In the genomic region with DNA sequence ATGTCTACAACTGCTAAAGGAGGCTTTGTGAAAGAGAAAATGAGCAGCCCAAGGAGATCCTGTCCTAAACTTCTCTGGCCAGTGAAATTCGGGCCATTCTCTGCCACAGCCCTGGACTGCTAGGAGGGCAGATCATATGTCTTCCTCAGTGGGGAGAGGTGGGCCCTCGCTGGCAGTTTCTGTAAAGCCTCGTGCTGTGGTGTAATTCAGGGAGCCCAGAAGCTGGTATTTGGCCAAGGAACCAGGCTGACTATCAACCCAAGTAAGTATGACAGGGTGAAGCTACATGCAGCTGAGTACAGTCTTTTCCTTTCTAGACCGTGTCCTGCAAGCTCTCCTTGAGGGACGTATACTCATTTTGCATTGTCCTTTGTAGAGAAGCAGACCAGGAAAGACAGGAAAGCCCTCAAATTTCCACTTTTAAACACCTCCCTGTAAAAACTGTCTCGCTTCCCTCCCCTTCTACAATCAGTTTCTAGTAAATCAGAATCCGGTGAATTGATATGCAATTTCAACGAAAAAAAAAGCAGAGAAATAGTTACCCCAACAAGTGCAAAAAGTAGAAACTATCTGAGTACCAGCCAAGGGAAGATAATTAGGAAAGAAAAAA, we compare ENCODE assay signal across 2 cellular contexts.
A peak's percentile ranks its signal among the peaks of the same experiment; 100 is the strongest.
TF ChIP-seq lines count a peak whose summit lies in the region.

No MANE protein-coding gene starts in this region.

TF ChIP-seq in GM23338, 12 proteins besides CTCF, POLR2A, EP300 and RAD21 (continued from another document and continues in another):
- TF ChIP-seq, protein P1, sequence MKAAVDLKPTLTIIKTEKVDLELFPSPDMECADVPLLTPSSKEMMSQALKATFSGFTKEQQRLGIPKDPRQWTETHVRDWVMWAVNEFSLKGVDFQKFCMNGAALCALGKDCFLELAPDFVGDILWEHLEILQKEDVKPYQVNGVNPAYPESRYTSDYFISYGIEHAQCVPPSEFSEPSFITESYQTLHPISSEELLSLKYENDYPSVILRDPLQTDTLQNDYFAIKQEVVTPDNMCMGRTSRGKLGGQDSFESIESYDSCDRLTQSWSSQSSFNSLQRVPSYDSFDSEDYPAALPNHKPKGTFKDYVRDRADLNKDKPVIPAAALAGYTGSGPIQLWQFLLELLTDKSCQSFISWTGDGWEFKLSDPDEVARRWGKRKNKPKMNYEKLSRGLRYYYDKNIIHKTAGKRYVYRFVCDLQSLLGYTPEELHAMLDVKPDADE (IDR thresholded peaks at IDR 0.05): no peak
- TF ChIP-seq, protein P2, sequence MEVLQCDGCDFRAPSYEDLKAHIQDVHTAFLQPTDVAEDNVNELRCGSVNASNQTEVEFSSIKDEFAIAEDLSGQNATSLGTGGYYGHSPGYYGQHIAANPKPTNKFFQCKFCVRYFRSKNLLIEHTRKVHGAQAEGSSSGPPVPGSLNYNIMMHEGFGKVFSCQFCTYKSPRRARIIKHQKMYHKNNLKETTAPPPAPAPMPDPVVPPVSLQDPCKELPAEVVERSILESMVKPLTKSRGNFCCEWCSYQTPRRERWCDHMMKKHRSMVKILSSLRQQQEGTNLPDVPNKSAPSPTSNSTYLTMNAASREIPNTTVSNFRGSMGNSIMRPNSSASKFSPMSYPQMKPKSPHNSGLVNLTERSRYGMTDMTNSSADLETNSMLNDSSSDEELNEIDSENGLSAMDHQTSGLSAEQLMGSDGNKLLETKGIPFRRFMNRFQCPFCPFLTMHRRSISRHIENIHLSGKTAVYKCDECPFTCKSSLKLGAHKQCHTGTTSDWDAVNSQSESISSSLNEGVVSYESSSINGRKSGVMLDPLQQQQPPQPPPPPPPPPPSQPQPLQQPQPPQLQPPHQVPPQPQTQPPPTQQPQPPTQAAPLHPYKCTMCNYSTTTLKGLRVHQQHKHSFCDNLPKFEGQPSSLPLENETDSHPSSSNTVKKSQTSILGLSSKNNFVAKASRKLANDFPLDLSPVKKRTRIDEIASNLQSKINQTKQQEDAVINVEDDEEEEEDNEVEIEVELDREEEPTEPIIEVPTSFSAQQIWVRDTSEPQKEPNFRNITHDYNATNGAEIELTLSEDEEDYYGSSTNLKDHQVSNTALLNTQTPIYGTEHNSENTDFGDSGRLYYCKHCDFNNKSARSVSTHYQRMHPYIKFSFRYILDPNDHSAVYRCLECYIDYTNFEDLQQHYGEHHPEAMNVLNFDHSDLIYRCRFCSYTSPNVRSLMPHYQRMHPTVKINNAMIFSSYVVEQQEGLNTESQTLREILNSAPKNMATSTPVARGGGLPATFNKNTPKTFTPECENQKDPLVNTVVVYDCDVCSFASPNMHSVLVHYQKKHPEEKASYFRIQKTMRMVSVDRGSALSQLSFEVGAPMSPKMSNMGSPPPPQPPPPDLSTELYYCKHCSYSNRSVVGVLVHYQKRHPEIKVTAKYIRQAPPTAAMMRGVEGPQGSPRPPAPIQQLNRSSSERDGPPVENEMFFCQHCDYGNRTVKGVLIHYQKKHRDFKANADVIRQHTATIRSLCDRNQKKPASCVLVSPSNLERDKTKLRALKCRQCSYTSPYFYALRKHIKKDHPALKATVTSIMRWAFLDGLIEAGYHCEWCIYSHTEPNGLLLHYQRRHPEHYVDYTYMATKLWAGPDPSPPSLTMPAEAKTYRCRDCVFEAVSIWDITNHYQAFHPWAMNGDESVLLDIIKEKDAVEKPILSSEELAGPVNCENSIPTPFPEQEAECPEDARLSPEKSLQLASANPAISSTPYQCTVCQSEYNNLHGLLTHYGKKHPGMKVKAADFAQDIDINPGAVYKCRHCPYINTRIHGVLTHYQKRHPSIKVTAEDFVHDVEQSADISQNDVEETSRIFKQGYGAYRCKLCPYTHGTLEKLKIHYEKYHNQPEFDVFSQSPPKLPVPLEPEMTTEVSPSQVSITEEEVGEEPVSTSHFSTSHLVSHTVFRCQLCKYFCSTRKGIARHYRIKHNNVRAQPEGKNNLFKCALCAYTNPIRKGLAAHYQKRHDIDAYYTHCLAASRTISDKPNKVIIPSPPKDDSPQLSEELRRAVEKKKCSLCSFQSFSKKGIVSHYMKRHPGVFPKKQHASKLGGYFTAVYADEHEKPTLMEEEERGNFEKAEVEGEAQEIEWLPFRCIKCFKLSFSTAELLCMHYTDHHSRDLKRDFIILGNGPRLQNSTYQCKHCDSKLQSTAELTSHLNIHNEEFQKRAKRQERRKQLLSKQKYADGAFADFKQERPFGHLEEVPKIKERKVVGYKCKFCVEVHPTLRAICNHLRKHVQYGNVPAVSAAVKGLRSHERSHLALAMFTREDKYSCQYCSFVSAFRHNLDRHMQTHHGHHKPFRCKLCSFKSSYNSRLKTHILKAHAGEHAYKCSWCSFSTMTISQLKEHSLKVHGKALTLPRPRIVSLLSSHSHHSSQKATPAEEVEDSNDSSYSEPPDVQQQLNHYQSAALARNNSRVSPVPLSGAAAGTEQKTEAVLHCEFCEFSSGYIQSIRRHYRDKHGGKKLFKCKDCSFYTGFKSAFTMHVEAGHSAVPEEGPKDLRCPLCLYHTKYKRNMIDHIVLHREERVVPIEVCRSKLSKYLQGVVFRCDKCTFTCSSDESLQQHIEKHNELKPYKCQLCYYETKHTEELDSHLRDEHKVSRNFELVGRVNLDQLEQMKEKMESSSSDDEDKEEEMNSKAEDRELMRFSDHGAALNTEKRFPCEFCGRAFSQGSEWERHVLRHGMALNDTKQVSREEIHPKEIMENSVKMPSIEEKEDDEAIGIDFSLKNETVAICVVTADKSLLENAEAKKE (CRISPR knock-in tag; IDR thresholded peaks at IDR 0.05): no peak
- no peak for TF ChIP-seq STAT1 (IDR thresholded peaks at IDR 0.05; ENCODE audit: unreplicated experiment)
- no peak for TF ChIP-seq NANOG (IDR thresholded peaks at IDR 0.05; ENCODE audit: borderline replicate concordance)
- no peak for TF ChIP-seq JUNB (IDR thresholded peaks at IDR 0.05; ENCODE audit: unreplicated experiment)
- TF ChIP-seq ZNF331 (CRISPR knock-in tag; IDR thresholded peaks at IDR 0.05; ENCODE audit: low read depth): no peak
- TF ChIP-seq EZH2phosphoT487 (IDR thresholded peaks at IDR 0.05; ENCODE audit: unreplicated experiment): no peak
- TF ChIP-seq ZNF114 (CRISPR knock-in tag; IDR thresholded peaks at IDR 0.05): no peak
- TF ChIP-seq, protein P3, sequence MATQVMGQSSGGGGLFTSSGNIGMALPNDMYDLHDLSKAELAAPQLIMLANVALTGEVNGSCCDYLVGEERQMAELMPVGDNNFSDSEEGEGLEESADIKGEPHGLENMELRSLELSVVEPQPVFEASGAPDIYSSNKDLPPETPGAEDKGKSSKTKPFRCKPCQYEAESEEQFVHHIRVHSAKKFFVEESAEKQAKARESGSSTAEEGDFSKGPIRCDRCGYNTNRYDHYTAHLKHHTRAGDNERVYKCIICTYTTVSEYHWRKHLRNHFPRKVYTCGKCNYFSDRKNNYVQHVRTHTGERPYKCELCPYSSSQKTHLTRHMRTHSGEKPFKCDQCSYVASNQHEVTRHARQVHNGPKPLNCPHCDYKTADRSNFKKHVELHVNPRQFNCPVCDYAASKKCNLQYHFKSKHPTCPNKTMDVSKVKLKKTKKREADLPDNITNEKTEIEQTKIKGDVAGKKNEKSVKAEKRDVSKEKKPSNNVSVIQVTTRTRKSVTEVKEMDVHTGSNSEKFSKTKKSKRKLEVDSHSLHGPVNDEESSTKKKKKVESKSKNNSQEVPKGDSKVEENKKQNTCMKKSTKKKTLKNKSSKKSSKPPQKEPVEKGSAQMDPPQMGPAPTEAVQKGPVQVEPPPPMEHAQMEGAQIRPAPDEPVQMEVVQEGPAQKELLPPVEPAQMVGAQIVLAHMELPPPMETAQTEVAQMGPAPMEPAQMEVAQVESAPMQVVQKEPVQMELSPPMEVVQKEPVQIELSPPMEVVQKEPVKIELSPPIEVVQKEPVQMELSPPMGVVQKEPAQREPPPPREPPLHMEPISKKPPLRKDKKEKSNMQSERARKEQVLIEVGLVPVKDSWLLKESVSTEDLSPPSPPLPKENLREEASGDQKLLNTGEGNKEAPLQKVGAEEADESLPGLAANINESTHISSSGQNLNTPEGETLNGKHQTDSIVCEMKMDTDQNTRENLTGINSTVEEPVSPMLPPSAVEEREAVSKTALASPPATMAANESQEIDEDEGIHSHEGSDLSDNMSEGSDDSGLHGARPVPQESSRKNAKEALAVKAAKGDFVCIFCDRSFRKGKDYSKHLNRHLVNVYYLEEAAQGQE (IDR thresholded peaks at IDR 0.05; ENCODE audit: unreplicated experiment): no peak

TF ChIP-seq in GM12878, 131 proteins besides CTCF, POLR2A, EP300 and RAD21 (continues in another document):
- TF ChIP-seq, protein P4, sequence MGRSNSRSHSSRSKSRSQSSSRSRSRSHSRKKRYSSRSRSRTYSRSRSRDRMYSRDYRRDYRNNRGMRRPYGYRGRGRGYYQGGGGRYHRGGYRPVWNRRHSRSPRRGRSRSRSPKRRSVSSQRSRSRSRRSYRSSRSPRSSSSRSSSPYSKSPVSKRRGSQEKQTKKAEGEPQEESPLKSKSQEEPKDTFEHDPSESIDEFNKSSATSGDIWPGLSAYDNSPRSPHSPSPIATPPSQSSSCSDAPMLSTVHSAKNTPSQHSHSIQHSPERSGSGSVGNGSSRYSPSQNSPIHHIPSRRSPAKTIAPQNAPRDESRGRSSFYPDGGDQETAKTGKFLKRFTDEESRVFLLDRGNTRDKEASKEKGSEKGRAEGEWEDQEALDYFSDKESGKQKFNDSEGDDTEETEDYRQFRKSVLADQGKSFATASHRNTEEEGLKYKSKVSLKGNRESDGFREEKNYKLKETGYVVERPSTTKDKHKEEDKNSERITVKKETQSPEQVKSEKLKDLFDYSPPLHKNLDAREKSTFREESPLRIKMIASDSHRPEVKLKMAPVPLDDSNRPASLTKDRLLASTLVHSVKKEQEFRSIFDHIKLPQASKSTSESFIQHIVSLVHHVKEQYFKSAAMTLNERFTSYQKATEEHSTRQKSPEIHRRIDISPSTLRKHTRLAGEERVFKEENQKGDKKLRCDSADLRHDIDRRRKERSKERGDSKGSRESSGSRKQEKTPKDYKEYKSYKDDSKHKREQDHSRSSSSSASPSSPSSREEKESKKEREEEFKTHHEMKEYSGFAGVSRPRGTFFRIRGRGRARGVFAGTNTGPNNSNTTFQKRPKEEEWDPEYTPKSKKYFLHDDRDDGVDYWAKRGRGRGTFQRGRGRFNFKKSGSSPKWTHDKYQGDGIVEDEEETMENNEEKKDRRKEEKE (IDR thresholded peaks at IDR 0.05): no peak
- TF ChIP-seq, protein P3 (IDR thresholded peaks at IDR 0.05; ENCODE audit: low read depth, low read length): no peak
- TF ChIP-seq IKZF2 (IDR thresholded peaks at IDR 0.05): no peak
- TF ChIP-seq NR2C1 (IDR thresholded peaks at IDR 0.05): no peak
- no peak for TF ChIP-seq YBX1 (IDR thresholded peaks at IDR 0.05)
- no peak for TF ChIP-seq TCF12 (IDR thresholded peaks at IDR 0.05; ENCODE audit: low read depth, low read length)
- TF ChIP-seq SPI1 (IDR thresholded peaks at IDR 0.05; ENCODE audit: borderline replicate concordance, insufficient read depth, low read depth, low read length): no peak
- no peak for TF ChIP-seq RB1 (IDR thresholded peaks at IDR 0.05; ENCODE audit: borderline replicate concordance)
- no peak for TF ChIP-seq TCF3 (IDR thresholded peaks at IDR 0.05; ENCODE audit: borderline replicate concordance, insufficient read depth, low read depth, low read length)
- no peak for TF ChIP-seq KAT2A (conservative IDR thresholded peaks at IDR 0.05; ENCODE audit: control insufficient read depth, low read depth, low read length)
- TF ChIP-seq, protein P5, sequence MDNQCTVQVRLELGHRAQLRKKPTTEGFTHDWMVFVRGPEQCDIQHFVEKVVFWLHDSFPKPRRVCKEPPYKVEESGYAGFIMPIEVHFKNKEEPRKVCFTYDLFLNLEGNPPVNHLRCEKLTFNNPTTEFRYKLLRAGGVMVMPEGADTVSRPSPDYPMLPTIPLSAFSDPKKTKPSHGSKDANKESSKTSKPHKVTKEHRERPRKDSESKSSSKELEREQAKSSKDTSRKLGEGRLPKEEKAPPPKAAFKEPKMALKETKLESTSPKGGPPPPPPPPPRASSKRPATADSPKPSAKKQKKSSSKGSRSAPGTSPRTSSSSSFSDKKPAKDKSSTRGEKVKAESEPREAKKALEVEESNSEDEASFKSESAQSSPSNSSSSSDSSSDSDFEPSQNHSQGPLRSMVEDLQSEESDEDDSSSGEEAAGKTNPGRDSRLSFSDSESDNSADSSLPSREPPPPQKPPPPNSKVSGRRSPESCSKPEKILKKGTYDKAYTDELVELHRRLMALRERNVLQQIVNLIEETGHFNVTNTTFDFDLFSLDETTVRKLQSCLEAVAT (IDR thresholded peaks at IDR 0.05): peak; percentile 98
- TF ChIP-seq EGR1 (IDR thresholded peaks at IDR 0.05; ENCODE audit: borderline replicate concordance in 1 of 2, low read depth in 2 of 2, low read length in 2 of 2): no peak
- no peak for TF ChIP-seq HDAC2 (IDR thresholded peaks at IDR 0.05)
- no peak for TF ChIP-seq RFX5 (IDR thresholded peaks at IDR 0.05; ENCODE audit: low read depth, low read length)
- TF ChIP-seq, protein P6, sequence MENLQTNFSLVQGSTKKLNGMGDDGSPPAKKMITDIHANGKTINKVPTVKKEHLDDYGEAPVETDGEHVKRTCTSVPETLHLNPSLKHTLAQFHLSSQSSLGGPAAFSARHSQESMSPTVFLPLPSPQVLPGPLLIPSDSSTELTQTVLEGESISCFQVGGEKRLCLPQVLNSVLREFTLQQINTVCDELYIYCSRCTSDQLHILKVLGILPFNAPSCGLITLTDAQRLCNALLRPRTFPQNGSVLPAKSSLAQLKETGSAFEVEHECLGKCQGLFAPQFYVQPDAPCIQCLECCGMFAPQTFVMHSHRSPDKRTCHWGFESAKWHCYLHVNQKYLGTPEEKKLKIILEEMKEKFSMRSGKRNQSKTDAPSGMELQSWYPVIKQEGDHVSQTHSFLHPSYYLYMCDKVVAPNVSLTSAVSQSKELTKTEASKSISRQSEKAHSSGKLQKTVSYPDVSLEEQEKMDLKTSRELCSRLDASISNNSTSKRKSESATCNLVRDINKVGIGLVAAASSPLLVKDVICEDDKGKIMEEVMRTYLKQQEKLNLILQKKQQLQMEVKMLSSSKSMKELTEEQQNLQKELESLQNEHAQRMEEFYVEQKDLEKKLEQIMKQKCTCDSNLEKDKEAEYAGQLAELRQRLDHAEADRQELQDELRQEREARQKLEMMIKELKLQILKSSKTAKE (IDR thresholded peaks at IDR 0.05; ENCODE audit: low read depth, poor library complexity, severe bottlenecking): no peak
